Comparison of ENCODE assay signal across 1 cellular context in genomic region chr12:32270818-32271710, GRCh38.
TF ChIP-seq lines count a peak whose summit lies in the region.

No MANE protein-coding gene starts in this region.

TF ChIP-seq in SK-N-SH, 30 proteins besides CTCF, POLR2A, EP300 and RAD21 (continued from another document):
- TF ChIP-seq MAX (IDR thresholded peaks at IDR 0.05; ENCODE audit: low read depth) (no peak), POLR2AphosphoS5 (IDR thresholded peaks at IDR 0.05; ENCODE audit: low read depth, low read length) (no peak), SIN3A (IDR thresholded peaks at IDR 0.05; ENCODE audit: borderline replicate concordance, low read depth, low read length) (no peak), NRF1 (IDR thresholded peaks at IDR 0.05; ENCODE audit: low read depth, low read length) (no peak), TCF12 (IDR thresholded peaks at IDR 0.05) (peak; percentile 43)
